8 cellular contexts compared by ENCODE assay signal in the genomic region with DNA sequence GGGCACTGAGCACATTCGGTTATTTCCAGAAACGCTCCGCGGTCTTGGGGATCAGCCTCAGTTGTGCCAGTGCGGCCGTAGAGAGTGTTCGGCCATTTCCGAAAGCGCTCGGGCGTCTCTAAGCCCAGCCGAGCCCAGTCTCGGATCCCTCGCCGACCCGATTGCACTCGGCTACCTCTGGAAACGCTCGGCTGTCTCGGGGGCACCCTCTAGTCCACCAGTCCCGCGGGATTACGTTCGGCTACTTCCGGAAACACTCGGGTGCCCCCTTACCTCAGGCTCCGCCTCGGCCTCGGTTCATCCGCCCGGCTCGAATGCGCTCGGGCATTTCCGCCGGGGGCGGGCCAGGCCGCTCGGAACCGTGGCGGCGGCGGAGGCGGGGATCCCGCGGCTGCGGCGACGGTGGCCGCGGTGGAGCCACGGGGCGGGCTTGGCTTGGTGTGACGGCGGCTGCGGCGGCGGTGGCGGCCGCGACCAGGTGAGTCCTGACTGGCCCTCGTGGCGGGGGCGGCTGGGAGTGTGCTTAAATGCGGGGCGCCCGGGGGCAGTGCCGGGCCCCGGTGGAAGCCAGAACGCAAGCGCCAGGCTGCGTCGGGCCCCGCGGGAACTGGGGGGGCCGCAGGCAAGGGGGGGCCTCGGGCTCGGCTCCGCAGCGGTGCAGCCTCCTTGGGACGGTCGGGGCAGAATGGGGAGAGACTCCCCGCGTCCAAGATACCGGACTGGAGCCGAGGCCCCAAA. TPM values are rescaled to one million over a fixed set of nuclear protein-coding genes. Genes with fewer than 3 reads are reported as not detected.
DNase-seq lines count a peak whose midpoint lies in the region; ATAC-seq and TF ChIP-seq lines count a peak whose summit lies in the region.

PIK3R2 (plus strand) TSS at position 347 of the 738 bp plus-strand sequence. CDS start 2,717 bp downstream, outside the sequence.

- no peaks in the 10 kb centered on the region for H3K9me2 ChIP-seq in OCI-LY1 (ENCODE audit: low read depth, low read length)

- H2BK12ac ChIP-seq in mesenchymal stem cell (ENCODE audit: low read length in 2 of 2), result peak within 1 kb of the TSS in 1 of 2 experiments; percentile 43

- H4K8ac ChIP-seq in mesenchymal stem cell (ENCODE audit: low read length), result peak within 1 kb of the TSS; percentile 82

- H3K27ac Mint-ChIP-seq in Calu3 (ENCODE audit: unreplicated experiment) (peak within 1 kb of the TSS; percentile 96), endodermal cell (peak within 1 kb of the TSS; percentile 98)

- peaks cover 17% of the 10 kb centered on the region; the same call in 1 of the 2 replicates for H3K36me3 ChIP-seq in OCI-LY1 (ENCODE audit: insufficient read depth, low read length)
- H3K36me3 ChIP-seq in endodermal cell (ENCODE audit: control insufficient read depth, insufficient read depth, low read length), result peaks cover 4% of the 10 kb centered on the region
- peaks cover 9 to 44% of the 10 kb centered on the region in 2 experiments for H3K36me3 ChIP-seq in mesenchymal stem cell (ENCODE audit: control insufficient read depth in 1 of 2, insufficient read depth in 2 of 2, low read depth in 1 of 2, low read length in 2 of 2)

- H3K27ac ChIP-seq in OCI-LY1 (ENCODE audit: low read depth, low read length, poor library complexity, severe bottlenecking) (peak within 1 kb of the TSS; percentile 93), endodermal cell (ENCODE audit: low read depth, low read length) (peak within 1 kb of the TSS; percentile 88), mesenchymal stem cell (ENCODE audit: low read length, poor library complexity, severe bottlenecking) (peak within 1 kb of the TSS; percentile 97)

- H3K27me3 Mint-ChIP-seq in Calu3 (ENCODE audit: unreplicated experiment) (no peaks in the 10 kb centered on the region), endodermal cell (ENCODE audit: insufficient read depth) (no peaks in the 10 kb centered on the region)

- peak within 1 kb of the TSS; percentile 77 for H3K4me2 ChIP-seq in OCI-LY1 (ENCODE audit: low read length)
- peak within 1 kb of the TSS; percentile 88 for H3K4me2 ChIP-seq in mesenchymal stem cell (ENCODE audit: low read length, poor library complexity, severe bottlenecking)

- ATAC-seq in GM21526 (IDR thresholded peaks at IDR 0.05; ENCODE audit: low FRiP score, unreplicated experiment), result peak; percentile 68

- no peaks in the 10 kb centered on the region for H3K9me3 Mint-ChIP-seq in Calu3 (ENCODE audit: low read depth, unreplicated experiment)
- no peaks in the 10 kb centered on the region for H3K9me3 Mint-ChIP-seq in endodermal cell

- H3K9me3 ChIP-seq in OCI-LY1 (ENCODE audit: low read length), result no peaks in the 10 kb centered on the region
- no peaks in the 10 kb centered on the region for H3K9me3 ChIP-seq in endodermal cell (ENCODE audit: control insufficient read depth, low read length)
- no peaks in the 10 kb centered on the region for H3K9me3 ChIP-seq in mesenchymal stem cell (ENCODE audit: control insufficient read depth, low read length)

- H3K9ac ChIP-seq in OCI-LY1 (ENCODE audit: low read length) (peak within 1 kb of the TSS; percentile 85), endodermal cell (ENCODE audit: extremely low read depth, low read length, poor library complexity, severe bottlenecking) (peak within 1 kb of the TSS; percentile 75), mesenchymal stem cell (ENCODE audit: low read length) (peak within 1 kb of the TSS; percentile 94)

- peaks cover 43% of the 10 kb centered on the region for H3K4me1 ChIP-seq in OCI-LY1 (ENCODE audit: insufficient read depth, low read length, severe bottlenecking)
- H3K4me1 ChIP-seq in endodermal cell (ENCODE audit: control insufficient read depth, insufficient read depth, low read length), result no peaks in the 10 kb centered on the region
- H3K4me1 ChIP-seq in mesenchymal stem cell (ENCODE audit: control insufficient read depth, insufficient read depth, low read depth, low read length), result peaks cover 37% of the 10 kb centered on the region

- peak within 1 kb of the TSS; percentile 91 to 92 for H3K18ac ChIP-seq in mesenchymal stem cell (ENCODE audit: low read depth in 1 of 2, low read length in 2 of 2)

- no peaks in the 10 kb centered on the region for H3K79me2 ChIP-seq in OCI-LY1 (ENCODE audit: insufficient read depth, low read length)

- peak; percentile 98 for DNase-seq in Calu3
- peak; percentile 96 for DNase-seq in HuH-7 (ENCODE audit: low spot score)
- DNase-seq in activated CD8-positive, alpha-beta memory T cell treated with anti-CD3 and anti-CD28 coated beads, Interleukin-2, amount 50 U/mL, for 24 hours (ENCODE audit: extremely low read depth), result peak; percentile 97
- DNase-seq in endodermal cell, result peak; percentile 100
- DNase-seq in mesenchymal stem cell, result peak; percentile 98
- peak; percentile 99 for DNase-seq in stimulated activated CD8-positive, alpha-beta memory T cell treated with anti-CD3 and anti-CD28 coated beads, Interleukin-12 subunit alpha, Interleukin-12 subunit beta, amount 100 ng/mL, for 24 hours (ENCODE audit: extremely low read depth)

- intact Hi-C loops in Calu3 (cut with micrococcal nuclease; ENCODE audit: unreplicated experiment), result loop anchor here (5.0 kb wide), 1 partner anchor 41 kb away; no protein-coding TSS in a partner anchor

- peak within 1 kb of the TSS; percentile 49 for H2BK15ac ChIP-seq in mesenchymal stem cell (ENCODE audit: low read depth, poor library complexity, severe bottlenecking)

- H3K23ac ChIP-seq in mesenchymal stem cell (ENCODE audit: low read length in 2 of 2), result peak within 1 kb of the TSS in 1 of 2 experiments; percentile 97

- H3K4ac ChIP-seq in mesenchymal stem cell (ENCODE audit: low read depth in 1 of 2, low read length in 2 of 2), result peak within 1 kb of the TSS; percentile 69 to 94

- H4K20me1 ChIP-seq in OCI-LY1 (ENCODE audit: insufficient read depth, low read length), result no peaks in the 10 kb centered on the region

- no peak within 1 kb of the TSS for H2AK5ac ChIP-seq in mesenchymal stem cell (ENCODE audit: low read length, severe bottlenecking)

- H2BK5ac ChIP-seq in mesenchymal stem cell (ENCODE audit: low read depth, low read length, poor library complexity, severe bottlenecking), result peak within 1 kb of the TSS; percentile 63

- H3K14ac ChIP-seq in mesenchymal stem cell (ENCODE audit: low read length in 2 of 2), result peak within 1 kb of the TSS in 1 of 2 experiments; percentile 98

- H3K4me1 Mint-ChIP-seq in Calu3 (ENCODE audit: low read depth, unreplicated experiment), result peaks cover 27% of the 10 kb centered on the region
- peaks cover 7% of the 10 kb centered on the region for H3K4me1 Mint-ChIP-seq in endodermal cell

- no peaks in the 10 kb centered on the region for H3F3A ChIP-seq in OCI-LY1 (ENCODE audit: insufficient read depth, low read length)

- CTCF ChIA-PET in Calu3 (lab: Charles Lee), result interaction anchor here (2.6 kb wide), 1 partner anchor 41 kb away, joined by 20 read pairs; no protein-coding TSS in a partner anchor

- peaks cover 3% of the 10 kb centered on the region for H3K79me1 ChIP-seq in mesenchymal stem cell (replicated peaks; ENCODE audit: low read length, poor library complexity, severe bottlenecking)

- H3K4me3 ChIP-seq in OCI-LY1 (ENCODE audit: low read depth, low read length, poor library complexity, severe bottlenecking), result peak within 1 kb of the TSS; percentile 93
- H3K4me3 ChIP-seq in endodermal cell (ENCODE audit: low read length), result peak within 1 kb of the TSS; percentile 83
- H3K4me3 ChIP-seq in mesenchymal stem cell (ENCODE audit: insufficient read depth in 1 of 2, low read depth in 1 of 2, low read length in 2 of 2), result peak within 1 kb of the TSS; percentile 87 to 89

- peak within 1 kb of the TSS; percentile 80 for H2BK120ac ChIP-seq in mesenchymal stem cell (ENCODE audit: low read depth, low read length)

- TF ChIP-seq CTCF in Calu3 (IDR thresholded peaks at IDR 0.05; ENCODE audit: unreplicated experiment) (no peak), OCI-LY1 (IDR thresholded peaks at IDR 0.05; ENCODE audit: low read length) (no peak), endodermal cell (conservative IDR thresholded peaks at IDR 0.05) (peak; percentile 6)

- H3K36me3 Mint-ChIP-seq in Calu3 (ENCODE audit: insufficient read depth, unreplicated experiment) (peaks cover 42% of the 10 kb centered on the region), endodermal cell (ENCODE audit: low read depth) (peaks cover 8% of the 10 kb centered on the region)

- H4K91ac ChIP-seq in mesenchymal stem cell (ENCODE audit: low read length), result peak within 1 kb of the TSS; percentile 70

- H3K27me3 ChIP-seq in OCI-LY1 (ENCODE audit: insufficient read depth, low read length) (no peaks in the 10 kb centered on the region), endodermal cell (ENCODE audit: control insufficient read depth, insufficient read depth, low read length, poor library complexity, severe bottlenecking) (no peaks in the 10 kb centered on the region), mesenchymal stem cell (ENCODE audit: control insufficient read depth in 1 of 2, insufficient read depth in 1 of 2, low read length in 2 of 2) (no peaks in the 10 kb centered on the region)

- H3K4me3 Mint-ChIP-seq in Calu3 (ENCODE audit: low read depth, unreplicated experiment) (peak within 1 kb of the TSS; percentile 90), endodermal cell (peak within 1 kb of the TSS; percentile 79)

- H2AFZ ChIP-seq in OCI-LY1 (ENCODE audit: low read length), result no peak within 1 kb of the TSS
- peak within 1 kb of the TSS; percentile 80 for H2AFZ ChIP-seq in mesenchymal stem cell (ENCODE audit: low read depth, low read length)

- no TSS peak for BruUV-seq in Calu3 (replicated peaks; lab: Mats Ljungman, UMichigan)

- WGBS in endodermal cell (ENCODE audit: insufficient coverage in 1 of 2, insufficient read length in 1 of 2), 2 experiments, result 0% methylated on average over 23 to 86 of the region's 86 CpGs
- under 1% methylated on average over 75 of the region's 86 CpGs for WGBS in mesenchymal stem cell

RNA-seq across cellular contexts. Expression of gene PIK3R2, which starts in this region (rescaled TPM):
- total RNA-seq in Calu3 (2022), result 22.5 and 23.2 TPM in 2 replicates
- total RNA-seq in endodermal cell, result 10 to 100 TPM; 52.9 to 58.8 TPM
- polyA plus RNA-seq in endodermal cell (2013, experiment 1 of 2), result 57.1 TPM
- 50.7 TPM for polyA plus RNA-seq in endodermal cell (2013, experiment 2 of 2)
- 83.2 TPM for polyA plus RNA-seq in mesenchymal stem cell (2013, experiment 1 of 2)
- 80.2 TPM for polyA plus RNA-seq in mesenchymal stem cell (2013, experiment 2 of 2)

Comparison
In these comparisons a context has a peak if more than half of its experiments do, and no peak if none do; other contexts are left out.
1. Peak in every context shown above with its lines: DNase-seq, ATAC-seq, H3K4me3 ChIP-seq and H3K27ac ChIP-seq.